In genomic region chr3:157204431-157204830, GRCh38 we compare ENCODE assay signal across 9 cellular contexts. TPM values are rescaled to one million over a fixed set of nuclear protein-coding genes. Genes with fewer than 3 reads are reported as not detected.
A peak's percentile ranks its signal among the peaks of the same experiment; 100 is the strongest.
DNase-seq lines count a peak whose midpoint lies in the region; ATAC-seq, FAIRE-seq and TF ChIP-seq lines count a peak whose summit lies in the region.
"Had no signal": no experiment of that assay in that cellular context is flagged by ENCODE, and none has a peak within 500 bp of the region (broad histone marks: within the 10 kb centered on the region; RNA-seq: fewer than 3 reads in every experiment).

No MANE protein-coding gene starts in this region.

- H3K79me2 ChIP-seq in Karpas-422 (ENCODE audit: low read length) (no peaks in the 10 kb centered on the region), astrocyte (ENCODE audit: insufficient read depth, low read length) (no peaks in the 10 kb centered on the region)

- H3K36me3 ChIP-seq in BJ (ENCODE audit: control insufficient read depth, insufficient read depth, low read length) (no peaks in the 10 kb centered on the region), Karpas-422 (ENCODE audit: insufficient read depth, low read length) (no peaks in the 10 kb centered on the region), astrocyte (ENCODE audit: insufficient read depth, low read length) (no peaks in the 10 kb centered on the region), lower lobe of right lung (no peaks in the 10 kb centered on the region), suprapubic skin (no peaks in the 10 kb centered on the region)

- ATAC-seq in lower lobe of right lung: no peak
- no peak for ATAC-seq in GM18520 (IDR thresholded peaks at IDR 0.05; ENCODE audit: unreplicated experiment)
- no peak for ATAC-seq in GM18868 (IDR thresholded peaks at IDR 0.05; ENCODE audit: unreplicated experiment)

- 26% methylated on average over 1 of the region's 1 CpG for WGBS in suprapubic skin

- H3K4me3 ChIP-seq in BJ (ENCODE audit: low read depth, low read length) (no peak overlapping the region), Karpas-422 (ENCODE audit: low read length) (no peak overlapping the region), astrocyte (ENCODE audit: insufficient read depth, low read depth, low read length) (no peak overlapping the region), lower lobe of right lung (no peak overlapping the region), suprapubic skin (no peak overlapping the region)

- TF ChIP-seq CTCF in BJ (IDR thresholded peaks at IDR 0.05; ENCODE audit: insufficient read depth, low read depth, low read length) (peak; percentile 49; the same call in 1 of the 2 replicates), astrocyte (IDR thresholded peaks at IDR 0.05; ENCODE audit: insufficient read depth, low read depth, low read length) (peak; percentile 62), lower lobe of right lung (IDR thresholded peaks at IDR 0.05) (peak; percentile 54), suprapubic skin (IDR thresholded peaks at IDR 0.05) (no peak)

- H3K4me3 Mint-ChIP-seq in astrocyte (ENCODE audit: unreplicated experiment): no peak overlapping the region
- H3K4me3 Mint-ChIP-seq: central memory CD8-positive, alpha-beta T cell had no signal

- POLR2A ChIA-PET in BJ (lab: Charles Lee): no interaction called here

- no peaks in the 10 kb centered on the region for H4K20me1 ChIP-seq in Karpas-422 (ENCODE audit: insufficient read depth, low read depth, low read length)
- H4K20me1 ChIP-seq in astrocyte (ENCODE audit: insufficient read depth, low read length): no peaks in the 10 kb centered on the region

- no peaks in the 10 kb centered on the region for H3K27me3 ChIP-seq in BJ (ENCODE audit: control insufficient read depth, insufficient read depth, low read length)
- no peaks in the 10 kb centered on the region for H3K27me3 ChIP-seq in Karpas-422 (ENCODE audit: low read length)
- H3K27me3 ChIP-seq in astrocyte (ENCODE audit: insufficient read depth, low read length): no peaks in the 10 kb centered on the region
- no peaks in the 10 kb centered on the region for H3K27me3 ChIP-seq in lower lobe of right lung (ENCODE audit: low read depth)
- H3K27me3 ChIP-seq in suprapubic skin: no peaks in the 10 kb centered on the region

- H3K9ac ChIP-seq in Karpas-422 (ENCODE audit: low read length) (no peak overlapping the region), astrocyte (ENCODE audit: low read length) (no peak overlapping the region)

- H3K4me1 ChIP-seq in Karpas-422 (ENCODE audit: low read length): peaks cover 5% of the 10 kb centered on the region
- H3K4me1 ChIP-seq in astrocyte (ENCODE audit: insufficient read depth, low read length): no peaks in the 10 kb centered on the region
- H3K4me1 ChIP-seq in lower lobe of right lung: no peaks in the 10 kb centered on the region
- H3K4me1 ChIP-seq in suprapubic skin: peaks cover 4% of the 10 kb centered on the region

- TF ChIP-seq EP300 in suprapubic skin (IDR thresholded peaks at IDR 0.05): no peak

- intact Hi-C loops in lower lobe of right lung (cut with DNase I): no loop called here

- no peaks in the 10 kb centered on the region for H3K9me2 ChIP-seq in Karpas-422 (replicated peaks; ENCODE audit: insufficient read depth, low read length)

- H3K27ac ChIP-seq in Karpas-422 (ENCODE audit: low read length) (no peak overlapping the region), astrocyte (ENCODE audit: low read depth, low read length) (no peak overlapping the region), lower lobe of right lung (no peak overlapping the region), suprapubic skin (no peak overlapping the region)

- no peak for TF ChIP-seq POLR2A in suprapubic skin (IDR thresholded peaks at IDR 0.05)

- no peak overlapping the region for H3K4me2 ChIP-seq in Karpas-422 (ENCODE audit: low read depth, low read length, poor library complexity, severe bottlenecking)
- no peak overlapping the region for H3K4me2 ChIP-seq in astrocyte (ENCODE audit: low read length)

- H3K27ac Mint-ChIP-seq in astrocyte (ENCODE audit: unreplicated experiment): no peak overlapping the region

- CTCF ChIA-PET in BJ (lab: Yijun Ruan, JAX): interaction anchor here (0.7 to 6.8 kb wide), 24 partner anchors 9 to 402 kb away, joined by 3 to 62 read pairs (median 4); partner anchors contain the start of genes CCNL1 and PTX3

- no peaks in the 10 kb centered on the region for H3K4me1 Mint-ChIP-seq in astrocyte (ENCODE audit: low read depth, unreplicated experiment)
- H3K4me1 Mint-ChIP-seq: central memory CD8-positive, alpha-beta T cell had no signal

- H2AFZ ChIP-seq in Karpas-422 (ENCODE audit: low read length): no peak overlapping the region
- H2AFZ ChIP-seq in astrocyte (ENCODE audit: low read depth, low read length): no peak overlapping the region

- H3K9me3 Mint-ChIP-seq in astrocyte (ENCODE audit: unreplicated experiment): no peaks in the 10 kb centered on the region
- H3K9me3 Mint-ChIP-seq: central memory CD8-positive, alpha-beta T cell had no signal

- no peaks in the 10 kb centered on the region for H3K27me3 Mint-ChIP-seq in astrocyte (ENCODE audit: low read depth, unreplicated experiment)
- H3K27me3 Mint-ChIP-seq: central memory CD8-positive, alpha-beta T cell had no signal

- no peaks in the 10 kb centered on the region for H3K36me3 Mint-ChIP-seq in astrocyte (ENCODE audit: low read depth, unreplicated experiment)

- peak; percentile 15 for DNase-seq in BJ (ENCODE audit: low read depth)
- DNase-seq in Karpas-422: peak; percentile 62
- peak; percentile 16 for DNase-seq in astrocyte (ENCODE audit: low read depth)
- DNase-seq in lower lobe of right lung: no peak
- no peak for DNase-seq in suprapubic skin (ENCODE audit: low spot score in 2 of 2)
- DNase-seq in GOT3 (lab: John Stamatoyannopoulos, UW): no peak

- FAIRE-seq in astrocyte (lab: Jason Lieb, UNC): no peak

- H3K9me3 ChIP-seq in Karpas-422 (ENCODE audit: low read length): no peaks in the 10 kb centered on the region
- H3K9me3 ChIP-seq in astrocyte (ENCODE audit: insufficient read depth, low read depth, low read length): no peaks in the 10 kb centered on the region
- no peaks in the 10 kb centered on the region for H3K9me3 ChIP-seq in lower lobe of right lung
- no peaks in the 10 kb centered on the region for H3K9me3 ChIP-seq in suprapubic skin

RNA-seq across cellular contexts. Expression of gene CCNL1, which starts 44.5 kb away (rescaled TPM):
- polyA plus RNA-seq in BJ (2011; rRNA removed): 132 and 145 TPM in 2 replicates
- polyA minus RNA-seq in BJ (2011; rRNA and poly(A)+ RNA removed): 98.4 and 126 TPM in 2 replicates
- 174 and 221 TPM in 2 replicates for total RNA-seq in Karpas-422 (2014; rRNA removed; shearing (Covaris generic); ENCODE audit: low replicate concordance)
- total RNA-seq in astrocyte (63.2 and 66.8 TPM in 2 replicates), lower lobe of right lung (133 TPM), suprapubic skin (100 to 1,000 TPM; 203 to 665 (median 246) TPM)

Comparison
In these comparisons a context has a peak if more than half of its experiments do, and no peak if none do; other contexts are left out.
1. DNase-seq: peak in BJ (single experiment), Karpas-422 (single experiment) and astrocyte (single experiment); none in lower lobe of right lung (single experiment), suprapubic skin (0 of 2) and GOT3 (single experiment).
2. CTCF ChIP-seq: peak in BJ (single experiment), astrocyte (single experiment) and lower lobe of right lung (single experiment); none in suprapubic skin (0 of 2).